12 cellular contexts compared by ENCODE assay signal in the genomic region with DNA sequence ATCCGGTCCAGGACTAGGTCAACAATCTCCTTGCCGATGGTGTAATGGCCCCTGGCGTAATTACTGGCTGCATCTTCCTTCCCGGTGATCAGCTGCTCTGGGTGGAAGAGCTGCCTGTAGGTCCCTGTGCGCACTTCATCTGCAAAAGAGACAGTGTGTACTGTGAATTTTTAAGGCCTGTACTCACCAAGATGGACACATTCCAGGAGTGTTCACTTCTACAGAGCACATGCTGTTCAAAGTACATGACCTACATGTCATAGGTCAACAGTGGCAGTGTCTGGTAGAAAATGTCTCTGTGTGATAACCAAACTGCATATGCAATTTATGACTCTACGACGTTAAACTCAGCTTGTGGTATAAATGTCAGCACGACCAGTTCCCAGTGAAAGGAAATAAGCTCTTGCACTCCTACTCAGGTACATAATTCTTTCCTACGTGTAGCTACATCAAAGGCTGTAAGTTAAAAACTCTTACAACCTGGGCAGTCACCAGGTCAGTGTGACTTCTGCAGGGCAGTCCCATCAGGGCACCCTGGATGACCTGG. TPM values are rescaled to one million over a fixed set of nuclear protein-coding genes. Genes with fewer than 3 reads are reported as not detected.
"Had no signal": no experiment of that assay in that cellular context is flagged by ENCODE, and none has a peak within 500 bp of the region (broad histone marks: within the 10 kb centered on the region; RNA-seq: fewer than 3 reads in every experiment).

No MANE protein-coding gene starts in this region.

RNA-seq across cellular contexts. Expression of a gene that starts 3.1 kb away (rescaled TPM):
- total RNA-seq: activated CD4-positive, alpha-beta memory T cell treated with anti-CD3 and anti-CD28 coated beads for 36 hours; activated naive CD8-positive, alpha-beta T cell treated with anti-CD3 and anti-CD28 coated beads for 36 hours; activated T-cell treated with anti-CD3 and anti-CD28 coated beads, Interleukin-2, amount 50 U/mL, for 4 hours; activated T-helper 1 cell treated with anti-CD3 and anti-CD28 coated beads, Interleukin-12 subunit alpha, Interleukin-12 subunit beta, Interleukin-2, Interleukin-4 antibody, amounts not matched to agents 30 ng/mL and 10 ng/mL and 1 ng/mL, durations not matched to agents 14 hours and 24 hours and 36 hours; ascending aorta; cardiac muscle cell; NCI-H460; RPMI7951; SK-MEL-5; T-cell; T-helper 17 cell; WTC11 had no signal
- polyA plus RNA-seq: cardiac muscle cell had no signal
